Comparison of ENCODE assay signal across 8 cellular contexts in the genomic region with DNA sequence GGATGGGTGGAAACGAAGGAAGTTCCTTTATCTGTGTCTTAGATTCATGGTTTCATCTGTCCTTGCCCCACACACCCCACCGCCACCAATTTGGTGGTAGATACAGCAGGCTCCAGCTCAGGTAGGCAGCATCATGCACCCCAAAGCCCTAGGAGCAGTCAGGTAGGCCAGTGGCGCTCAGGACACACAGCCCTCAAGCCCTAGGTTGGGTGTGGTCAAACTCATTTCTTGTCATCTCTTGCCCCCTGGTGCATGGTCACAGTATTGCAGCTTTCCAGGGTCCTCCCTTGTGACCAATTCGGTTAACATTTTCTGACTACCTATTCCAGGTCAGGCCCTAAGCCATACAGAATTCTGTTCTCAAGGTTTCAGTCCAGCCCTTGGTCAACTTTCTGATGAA. TPM values are rescaled to one million over a fixed set of nuclear protein-coding genes. Genes with fewer than 3 reads are reported as not detected.
DNase-seq lines count a peak whose midpoint lies in the region; ATAC-seq, FAIRE-seq and TF ChIP-seq lines count a peak whose summit lies in the region.

No MANE protein-coding gene starts in this region.

- H3K36me3 Mint-ChIP-seq in CD4-positive, alpha-beta T cell (ENCODE audit: low read depth): no peaks in the 10 kb centered on the region

- no peaks in the 10 kb centered on the region for H3K4me1 Mint-ChIP-seq in CD4-positive, alpha-beta T cell (ENCODE audit: low read depth)

- H3K4me3 Mint-ChIP-seq in CD4-positive, alpha-beta T cell: no peak overlapping the region

- no peaks in the 10 kb centered on the region for H3K27me3 ChIP-seq in CD4-positive, alpha-beta T cell (ENCODE audit: control insufficient read depth, insufficient read depth, low read length)

- peak; percentile 84 for FAIRE-seq in islet of Langerhans (lab: Jason Lieb, UNC)

- no peak overlapping the region for H3K27ac Mint-ChIP-seq in CD4-positive, alpha-beta T cell

- intact Hi-C loops in CD4-positive, alpha-beta T cell (cut with DNase I, micrococcal nuclease): loop anchor here (1.0 to 5.0 kb wide), 2 partner anchors 530 to 909 kb away; no protein-coding TSS in a partner anchor

- no peak for ATAC-seq in CD4-positive, alpha-beta T cell (ENCODE audit: poor library complexity)
- peak; percentile 84 for ATAC-seq in GM18870 (IDR thresholded peaks at IDR 0.05; ENCODE audit: unreplicated experiment)
- ATAC-seq in HG03565 (IDR thresholded peaks at IDR 0.05; ENCODE audit: unreplicated experiment): peak; percentile 53
- ATAC-seq in SK-N-SH treated with all-trans-retinoic acid at 6 μM for 48 hours: peak; percentile 89

- H3K27me3 Mint-ChIP-seq in CD4-positive, alpha-beta T cell: peaks cover 9% of the 10 kb centered on the region

- POLR2A ChIA-PET in CD4-positive, alpha-beta T cell (lab: Charles Lee): no interaction called here

- H3K9me3 ChIP-seq in CD4-positive, alpha-beta T cell (ENCODE audit: control insufficient read depth, low read length): no peaks in the 10 kb centered on the region

- no peaks in the 10 kb centered on the region for H3K9me3 Mint-ChIP-seq in CD4-positive, alpha-beta T cell

- DNase-seq in CD4-positive, alpha-beta T cell: peak in 9 of 10 experiments; percentile 7 to 51 (median 31)
- peak; percentile 13 for DNase-seq in activated naive CD8-positive, alpha-beta T cell treated with anti-CD3 and anti-CD28 coated beads, Interleukin-2, amount 50 U/mL, for 16 hours (ENCODE audit: low read depth, low spot score)
- DNase-seq in stimulated activated CD4-positive, alpha-beta T cell treated with anti-CD3 and anti-CD28 coated beads, TNF-alpha, amount 100 ng/mL, for 4 hours (ENCODE audit: low read depth in 3 of 3): peak; percentile 8 to 20 (median 18)
- no peak for DNase-seq in ureter (ENCODE audit: low spot score)

- CTCF ChIA-PET in CD4-positive, alpha-beta T cell (lab: Charles Lee): interaction anchor here (1.2 kb wide), 1 partner anchor 530 kb away, joined by 10 read pairs; no protein-coding TSS in a partner anchor

- H3K27ac ChIP-seq in CD4-positive, alpha-beta T cell (ENCODE audit: low read depth, low read length): no peak overlapping the region

- TF ChIP-seq CTCF in CD4-positive, alpha-beta T cell (IDR thresholded peaks at IDR 0.05): peak; percentile 48

TF ChIP-seq in SK-N-SH treated with all-trans-retinoic acid at 6 μM for 48 hours, 23 proteins besides CTCF, POLR2A, EP300 and RAD21:
- TF ChIP-seq CSDC2 (CRISPR knock-in tag; IDR thresholded peaks at IDR 0.05) (no peak), TOX (CRISPR knock-in tag; IDR thresholded peaks at IDR 0.05; ENCODE audit: borderline replicate concordance) (no peak), ZNF8 (CRISPR knock-in tag; IDR thresholded peaks at IDR 0.05) (no peak), PPARA (CRISPR knock-in tag; IDR thresholded peaks at IDR 0.05; ENCODE audit: borderline replicate concordance) (no peak), ESRRG (CRISPR knock-in tag; IDR thresholded peaks at IDR 0.05) (no peak), TCF4 (CRISPR knock-in tag; IDR thresholded peaks at IDR 0.05; ENCODE audit: borderline replicate concordance) (no peak), ZNF70 (CRISPR knock-in tag; IDR thresholded peaks at IDR 0.05) (no peak), RARB (CRISPR knock-in tag; IDR thresholded peaks at IDR 0.05) (no peak), ISL1 (CRISPR knock-in tag; IDR thresholded peaks at IDR 0.05) (no peak), CSRNP3 (CRISPR knock-in tag; IDR thresholded peaks at IDR 0.05) (no peak), ARNTL (CRISPR knock-in tag; IDR thresholded peaks at IDR 0.05; ENCODE audit: borderline replicate concordance, low read depth) (no peak), ZNF565 (CRISPR knock-in tag; conservative IDR thresholded peaks at IDR 0.05; ENCODE audit: low read depth) (no peak), ZFP30 (CRISPR knock-in tag; IDR thresholded peaks at IDR 0.05) (no peak), TSHZ2 (CRISPR knock-in tag; IDR thresholded peaks at IDR 0.05) (no peak), SNAI2 (CRISPR knock-in tag; IDR thresholded peaks at IDR 0.05) (no peak), ZC3H10 (CRISPR knock-in tag; IDR thresholded peaks at IDR 0.05) (no peak)
- TF ChIP-seq, protein P1, sequence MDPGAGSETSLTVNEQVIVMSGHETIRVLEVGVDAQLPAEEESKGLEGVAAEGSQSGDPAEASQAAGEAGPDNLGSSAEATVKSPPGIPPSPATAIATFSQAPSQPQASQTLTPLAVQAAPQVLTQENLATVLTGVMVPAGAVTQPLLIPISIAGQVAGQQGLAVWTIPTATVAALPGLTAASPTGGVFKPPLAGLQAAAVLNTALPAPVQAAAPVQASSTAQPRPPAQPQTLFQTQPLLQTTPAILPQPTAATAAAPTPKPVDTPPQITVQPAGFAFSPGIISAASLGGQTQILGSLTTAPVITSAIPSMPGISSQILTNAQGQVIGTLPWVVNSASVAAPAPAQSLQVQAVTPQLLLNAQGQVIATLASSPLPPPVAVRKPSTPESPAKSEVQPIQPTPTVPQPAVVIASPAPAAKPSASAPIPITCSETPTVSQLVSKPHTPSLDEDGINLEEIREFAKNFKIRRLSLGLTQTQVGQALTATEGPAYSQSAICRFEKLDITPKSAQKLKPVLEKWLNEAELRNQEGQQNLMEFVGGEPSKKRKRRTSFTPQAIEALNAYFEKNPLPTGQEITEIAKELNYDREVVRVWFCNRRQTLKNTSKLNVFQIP (CRISPR knock-in tag; IDR thresholded peaks at IDR 0.05; ENCODE audit: borderline replicate concordance, low read depth): no peak
- TF ChIP-seq, protein P2, sequence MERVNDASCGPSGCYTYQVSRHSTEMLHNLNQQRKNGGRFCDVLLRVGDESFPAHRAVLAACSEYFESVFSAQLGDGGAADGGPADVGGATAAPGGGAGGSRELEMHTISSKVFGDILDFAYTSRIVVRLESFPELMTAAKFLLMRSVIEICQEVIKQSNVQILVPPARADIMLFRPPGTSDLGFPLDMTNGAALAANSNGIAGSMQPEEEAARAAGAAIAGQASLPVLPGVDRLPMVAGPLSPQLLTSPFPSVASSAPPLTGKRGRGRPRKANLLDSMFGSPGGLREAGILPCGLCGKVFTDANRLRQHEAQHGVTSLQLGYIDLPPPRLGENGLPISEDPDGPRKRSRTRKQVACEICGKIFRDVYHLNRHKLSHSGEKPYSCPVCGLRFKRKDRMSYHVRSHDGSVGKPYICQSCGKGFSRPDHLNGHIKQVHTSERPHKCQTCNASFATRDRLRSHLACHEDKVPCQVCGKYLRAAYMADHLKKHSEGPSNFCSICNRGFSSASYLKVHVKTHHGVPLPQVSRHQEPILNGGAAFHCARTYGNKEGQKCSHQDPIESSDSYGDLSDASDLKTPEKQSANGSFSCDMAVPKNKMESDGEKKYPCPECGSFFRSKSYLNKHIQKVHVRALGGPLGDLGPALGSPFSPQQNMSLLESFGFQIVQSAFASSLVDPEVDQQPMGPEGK (CRISPR knock-in tag; IDR thresholded peaks at IDR 0.05; ENCODE audit: borderline replicate concordance): no peak

RNA-seq across cellular contexts. Expression of gene PRRG3, which starts 14.5 kb away (rescaled TPM):
- not detected for total RNA-seq in CD4-positive, alpha-beta T cell
- total RNA-seq in ureter: 0.91 TPM

RNA-seq across cellular contexts. Expression of gene FATE1, which starts 35.0 kb away (rescaled TPM):
- total RNA-seq in CD4-positive, alpha-beta T cell: not detected
- total RNA-seq in ureter: not detected

RNA-seq across cellular contexts. Expression of gene CNGA2, which starts 53.7 kb away (rescaled TPM):
- total RNA-seq in CD4-positive, alpha-beta T cell: not detected
- total RNA-seq in ureter: not detected
